10 cellular contexts compared by ENCODE assay signal in the genomic region with DNA sequence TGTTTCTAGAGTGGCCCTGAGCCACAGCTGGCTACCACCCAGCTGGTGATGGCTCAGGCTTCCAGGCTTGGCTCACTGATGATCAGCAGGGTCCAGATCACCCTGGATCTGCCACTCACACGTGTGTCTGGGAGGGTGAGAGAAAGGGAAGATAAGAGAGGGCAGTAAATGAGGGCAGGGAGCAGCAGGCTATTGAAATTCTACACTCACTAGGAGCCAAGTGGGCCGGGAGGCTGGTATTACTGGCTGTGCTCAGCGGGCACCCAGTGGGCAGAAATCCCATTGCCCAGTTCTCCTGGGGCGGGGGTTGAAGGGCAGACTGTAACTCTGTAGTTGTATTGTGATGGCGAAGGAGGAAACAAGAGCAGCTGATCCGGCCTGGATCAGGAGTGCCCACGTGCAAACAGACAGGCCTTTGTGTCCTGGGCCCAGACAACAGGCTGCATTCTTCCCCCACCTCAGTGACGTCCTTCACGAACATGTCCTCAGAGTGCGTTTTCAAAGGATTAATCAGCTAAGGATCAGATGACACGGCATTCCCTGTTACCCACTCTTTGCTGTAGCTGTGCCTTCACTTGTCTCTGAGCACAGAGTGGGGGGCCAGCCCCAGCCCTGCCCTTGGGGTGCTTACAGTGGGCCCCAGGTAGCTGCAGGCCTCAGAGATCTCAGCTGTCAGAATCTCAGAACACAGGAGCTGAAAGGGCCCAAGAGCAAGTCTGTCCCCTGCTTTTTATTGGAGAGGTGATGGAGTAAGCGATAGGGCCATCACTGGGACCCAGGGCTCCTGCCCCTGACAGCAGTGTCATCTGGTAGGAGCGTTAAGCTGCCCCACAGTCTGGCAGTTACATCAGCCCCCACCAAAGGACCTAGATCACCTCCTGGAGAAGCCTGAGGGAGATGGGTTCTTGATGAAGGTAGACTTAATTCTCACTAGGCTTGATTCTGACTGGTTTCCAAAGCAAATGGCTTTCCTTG.
A peak's percentile ranks its signal among the peaks of the same experiment; 100 is the strongest.
DNase-seq lines count a peak whose midpoint lies in the region; ATAC-seq and TF ChIP-seq lines count a peak whose summit lies in the region.
"Had no signal": no experiment of that assay in that cellular context is flagged by ENCODE, and none has a peak within 500 bp of the region (broad histone marks: within the 10 kb centered on the region; RNA-seq: fewer than 3 reads in every experiment).

No MANE protein-coding gene starts in this region.

- H3K27me3 ChIP-seq in HUES64 (ENCODE audit: insufficient read depth, low read length), result no peaks in the 10 kb centered on the region
- no peaks in the 10 kb centered on the region for H3K27me3 ChIP-seq in gastrocnemius medialis

- no peak overlapping the region for H3K4me3 ChIP-seq in HUES64 (ENCODE audit: low read length)
- peak overlapping the region in 1 of 4 donors; percentile 7 for H3K4me3 ChIP-seq in gastrocnemius medialis

- in situ Hi-C loops in gastrocnemius medialis (cut with MboI; ENCODE audit: low sequenced_read_pairs in 4 of 4) (no loop called here), GM13977 (cut with MboI; ENCODE audit: low pct_unique_long_range_greater_than_20kb, low sequenced_read_pairs, unreplicated experiment) (no loop called here)

- TF ChIP-seq CTCF in gastrocnemius medialis (IDR thresholded peaks at IDR 0.05 in 4 of 5, conservative IDR thresholded peaks at IDR 0.05 in 1 of 5) (no peak), GM13977 (IDR thresholded peaks at IDR 0.05; ENCODE audit: extremely low read depth, insufficient read depth, missing control alignments) (no peak)

- no peak overlapping the region for H3K27ac ChIP-seq in HUES64 (ENCODE audit: low read depth, low read length)
- peak overlapping the region; percentile 74 to 92 (median 88) for H3K27ac ChIP-seq in gastrocnemius medialis

- peak; percentile 29 to 52 for TF ChIP-seq POLR2A in gastrocnemius medialis (IDR thresholded peaks at IDR 0.05)

- no peaks in the 10 kb centered on the region for H3K36me3 ChIP-seq in HUES64 (ENCODE audit: insufficient read depth, low read length)
- no peaks in the 10 kb centered on the region for H3K36me3 ChIP-seq in gastrocnemius medialis

- 83% methylated on average over 13 of the region's 13 CpGs for WGBS in HUES64

- DNase-seq in astrocyte of the hippocampus (ENCODE audit: low read depth, low spot score), result peak; percentile 80
- DNase-seq in hypothalamus (lab: John Stamatoyannopoulos, UW), result peak; percentile 18 to 97 (median 83)
- peak; percentile 82 to 86 for DNase-seq in gastrocnemius medialis
- DNase-seq in GM13977 (ENCODE audit: low spot score), result no peak
- no peak for DNase-seq in UCSD-AML1 (lab: John Stamatoyannopoulos, UW; ENCODE audit: unreplicated experiment)
- DNase-seq: naive thymus-derived CD8-positive, alpha-beta T cell; T1000 had no signal

- H3K4me1 ChIP-seq in HUES64 (ENCODE audit: insufficient read depth, low read length) (no peaks in the 10 kb centered on the region), gastrocnemius medialis (peaks cover 11% of the 10 kb centered on the region in 2 donors)

- H3K9ac ChIP-seq in HUES64 (ENCODE audit: low read depth, low read length), result 0 out of 2 replicates have a peak overlapping the region, but pooled peaks have one; percentile 7

- ATAC-seq in gastrocnemius medialis, result peak; percentile 88 to 89
- no peak for ATAC-seq in GM21723 (IDR thresholded peaks at IDR 0.05; ENCODE audit: unreplicated experiment)
- no peak for ATAC-seq in GM21825 (IDR thresholded peaks at IDR 0.05; ENCODE audit: unreplicated experiment)

- H3K9me3 ChIP-seq in HUES64 (ENCODE audit: insufficient read depth, low read depth, low read length) (no peaks in the 10 kb centered on the region), gastrocnemius medialis (no peaks in the 10 kb centered on the region)

- intact Hi-C loops in gastrocnemius medialis (cut with DNase I; ENCODE audit: low total_unique reads), result loop anchor here (1.0 kb wide), 2 partner anchors 42 to 57 kb away; no protein-coding TSS in a partner anchor

Comparison
In these comparisons a context has a peak if more than half of its experiments do, and no peak if none do; other contexts are left out.
1. DNase-seq: peak in astrocyte of the hippocampus (single experiment), hypothalamus (51 of 51) and gastrocnemius medialis (2 of 2); none in GM13977 (single experiment) and UCSD-AML1 (single experiment).
2. ATAC-seq: peak in gastrocnemius medialis (2 of 2); none in GM21723 (single experiment) and GM21825 (single experiment).